In genomic region chr2:69693472-69694450, GRCh38 we compare ENCODE assay signal across 9 cellular contexts. TPM values are rescaled to one million over a fixed set of nuclear protein-coding genes. Genes with fewer than 3 reads are reported as not detected.
DNase-seq lines count a peak whose midpoint lies in the region; ATAC-seq and TF ChIP-seq lines count a peak whose summit lies in the region.
"Had no signal": no experiment of that assay in that cellular context is flagged by ENCODE, and none has a peak within 500 bp of the region (broad histone marks: within the 10 kb centered on the region; RNA-seq: fewer than 3 reads in every experiment).

No MANE protein-coding gene starts in this region.

- H3K9ac ChIP-seq in DND-41 (ENCODE audit: low read depth, low read length) = peak overlapping the region; percentile 58
- no peak overlapping the region for H3K9ac ChIP-seq in GM23248

- CTCF ChIA-PET in Calu3 (lab: Charles Lee) = interaction anchor here (0.5 kb wide), 1 partner anchor 11 kb away, joined by 3 read pairs; no protein-coding TSS in a partner anchor

- H3K36me3 Mint-ChIP-seq in Calu3 (ENCODE audit: insufficient read depth, unreplicated experiment) = no peaks in the 10 kb centered on the region

- H2AFZ ChIP-seq in DND-41 (ENCODE audit: low read depth, low read length) = peak overlapping the region; percentile 23; the same call in 1 of the 2 replicates
- H2AFZ ChIP-seq in GM23248 = no peak overlapping the region

- H3K4me3 ChIP-seq in DND-41 (ENCODE audit: low read depth in 1 of 2, low read length in 2 of 2) (peak overlapping the region in 1 of 2 experiments; percentile 25; a peak in 2 of 4 replicates), GM23248 (no peak overlapping the region)
- H3K4me3 ChIP-seq: upper lobe of left lung had no signal

- intact Hi-C loops in Calu3 (cut with micrococcal nuclease; ENCODE audit: unreplicated experiment) = no loop called here

- H3K4me1 ChIP-seq in DND-41 (ENCODE audit: insufficient read depth, low read length) (peaks cover 79% of the 10 kb centered on the region), GM23248 (ENCODE audit: insufficient read depth) (peaks cover 32% of the 10 kb centered on the region)

- DNase-seq in DND-41 (peak; percentile 87), T-helper 1 cell (peak in 4 of 5 donors; percentile 36 to 78 (median 54)), Calu3 (no peak), GM23248 (no peak), RPMI8226 (no peak), ureter (ENCODE audit: low spot score) (no peak)
- DNase-seq in effector CD8-positive, alpha-beta T cell (lab: John Stamatoyannopoulos, UW) = peak; percentile 18

- in situ Hi-C loops in GM23248 (cut with MboI) = no loop called here

- BruUV-seq in Calu3 (replicated peaks; lab: Mats Ljungman, UMichigan) = no TSS peak

- ATAC-seq in DND-41 (ENCODE audit: insufficient read depth, low read depth) (peak; percentile 81), HG02610 (IDR thresholded peaks at IDR 0.05; ENCODE audit: unreplicated experiment) (peak; percentile 66)

- peak overlapping the region; percentile 97 for H3K27ac ChIP-seq in DND-41 (ENCODE audit: low read length)
- H3K27ac ChIP-seq in GM23248 = no peak overlapping the region
- H3K27ac ChIP-seq: upper lobe of left lung had no signal

- no peak overlapping the region for H3K27ac Mint-ChIP-seq in Calu3 (ENCODE audit: unreplicated experiment)

- H4K20me1 ChIP-seq in DND-41 (ENCODE audit: insufficient read depth, low read length) = no peaks in the 10 kb centered on the region
- no peaks in the 10 kb centered on the region for H4K20me1 ChIP-seq in GM23248 (ENCODE audit: insufficient read depth)

- H3K4me1 Mint-ChIP-seq in Calu3 (ENCODE audit: low read depth, unreplicated experiment) = peaks cover 17% of the 10 kb centered on the region

- H3K79me2 ChIP-seq in DND-41 (ENCODE audit: insufficient read depth, low read length) (no peaks in the 10 kb centered on the region), GM23248 (ENCODE audit: insufficient read depth) (no peaks in the 10 kb centered on the region)

- no peak for TF ChIP-seq CTCF in DND-41 (IDR thresholded peaks at IDR 0.05; ENCODE audit: borderline replicate concordance, extremely low read depth, low read length, poor library complexity, severe bottlenecking)
- no peak for TF ChIP-seq CTCF in Calu3 (IDR thresholded peaks at IDR 0.05; ENCODE audit: unreplicated experiment)

- no peaks in the 10 kb centered on the region for H3K9me3 Mint-ChIP-seq in Calu3 (ENCODE audit: low read depth, unreplicated experiment)

- no peaks in the 10 kb centered on the region for H3K9me3 ChIP-seq in DND-41 (ENCODE audit: insufficient read depth, low read length, severe bottlenecking)
- no peaks in the 10 kb centered on the region for H3K9me3 ChIP-seq in GM23248 (ENCODE audit: low read depth)
- H3K9me3 ChIP-seq: upper lobe of left lung had no signal

- no peak overlapping the region for H3K4me3 Mint-ChIP-seq in Calu3 (ENCODE audit: low read depth, unreplicated experiment)

- H3K36me3 ChIP-seq in DND-41 (ENCODE audit: insufficient read depth, low read length) (no peaks in the 10 kb centered on the region), GM23248 (ENCODE audit: low read depth) (no peaks in the 10 kb centered on the region)
- H3K36me3 ChIP-seq: upper lobe of left lung had no signal

- no peaks in the 10 kb centered on the region for H3K27me3 ChIP-seq in DND-41 (ENCODE audit: insufficient read depth, low read length, poor library complexity)
- H3K27me3 ChIP-seq in GM23248 (replicated peaks; ENCODE audit: insufficient read depth) = no peaks in the 10 kb centered on the region
- H3K27me3 ChIP-seq: upper lobe of left lung had no signal

- WGBS in GM23248 (ENCODE audit: low coverage in 1 of 2, low lambda C conversion rate in 2 of 2, missing lambda C conversion rate in 2 of 2), 2 experiments = 80 to 86% methylated on average over 6 of the region's 6 CpGs

- no peaks in the 10 kb centered on the region for H3K9me2 ChIP-seq in GM23248 (ENCODE audit: insufficient read depth)

- peaks cover 24% of the 10 kb centered on the region for H3F3A ChIP-seq in GM23248 (ENCODE audit: insufficient read depth)

- peaks cover 29% of the 10 kb centered on the region for H3K27me3 Mint-ChIP-seq in Calu3 (ENCODE audit: unreplicated experiment)

- H3K4me2 ChIP-seq in DND-41 (ENCODE audit: insufficient read depth, low read length) (peak overlapping the region; percentile 51), GM23248 (ENCODE audit: unreplicated experiment) (no peak overlapping the region)

RNA-seq across cellular contexts. Expression of gene ANXA4, which starts 48.2 kb away (rescaled TPM):
- 1,439 and 1,638 TPM in 2 replicates for total RNA-seq in Calu3 (2022)
- total RNA-seq in GM23248 (2014; rRNA removed; shearing (Covaris generic)) = 31.0 and 35.7 TPM in 2 replicates
- 113 and 122 TPM in 2 replicates for polyA plus RNA-seq in GM23248 (2016; fragmentation: Nextera tagmentation; extraction: Ambion mirVana)
- total RNA-seq in ureter = 169 TPM

RNA-seq across cellular contexts. Expression of gene AAK1, which starts 50.2 kb away (rescaled TPM):
- total RNA-seq in Calu3 (2022) (46.7 and 60.1 TPM in 2 replicates), ureter (97.0 TPM)
- total RNA-seq in GM23248 (2014; rRNA removed; shearing (Covaris generic)) = 41.2 and 68.3 TPM in 2 replicates
- polyA plus RNA-seq in GM23248 (2016; fragmentation: Nextera tagmentation; extraction: Ambion mirVana) = 38.5 and 50.7 TPM in 2 replicates

Comparison
In these comparisons a context has a peak if more than half of its experiments do, and no peak if none do; other contexts are left out.
1. DNase-seq: peak in DND-41 (single experiment), T-helper 1 cell (4 of 5) and effector CD8-positive, alpha-beta T cell (single experiment); none in Calu3 (single experiment), GM23248 (single experiment), RPMI8226 (single experiment) and ureter (single experiment).